In the genomic region with DNA sequence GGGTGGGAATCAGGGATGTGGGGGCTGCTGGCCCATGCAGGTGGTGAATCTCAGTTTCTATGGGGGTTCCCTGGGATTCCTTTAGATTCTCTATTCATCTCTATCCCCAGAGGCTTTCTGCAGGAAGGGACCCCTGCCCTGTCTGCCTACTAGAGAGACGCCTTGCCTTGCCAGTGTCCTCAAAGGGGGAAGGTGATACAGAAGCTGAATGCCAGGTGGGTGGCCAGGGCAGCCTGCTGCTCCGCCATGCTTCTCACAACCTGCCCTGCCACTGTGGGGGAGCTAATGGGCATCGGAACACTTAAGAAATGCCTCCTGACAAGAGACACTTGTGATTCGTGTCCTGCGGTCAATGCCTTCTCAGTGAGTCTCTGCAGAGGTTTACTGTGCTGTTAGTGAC, we compare ENCODE assay signal across 1 cellular context.
TF ChIP-seq lines count a peak whose summit lies in the region.

No MANE protein-coding gene starts in this region.

TF ChIP-seq in GM23338, 12 proteins besides CTCF, POLR2A, EP300 and RAD21 (continued from another document):
- TF ChIP-seq EZH2 (IDR thresholded peaks at IDR 0.05; ENCODE audit: low read depth, unreplicated experiment): no peak
